8 cellular contexts compared by ENCODE assay signal in genomic region chr14:65847065-65847847, GRCh38.
A peak's percentile ranks its signal among the peaks of the same experiment; 100 is the strongest.
DNase-seq lines count a peak whose midpoint lies in the region; ATAC-seq lines count a peak whose summit lies in the region.

No MANE protein-coding gene starts in this region.

- DNase-seq in T-cell (peak; percentile 36 to 89 (median 72)), iPS-NIHi11 (ENCODE audit: low spot score) (no peak), HT-29 (ENCODE audit: low spot score) (no peak), kidney tubule cell (ENCODE audit: low spot score) (no peak), MV-4-11 (lab: John Stamatoyannopoulos, UW) (no peak)
- DNase-seq in activated naive CD8-positive, alpha-beta T cell treated with anti-CD3 and anti-CD28 coated beads for 36 hours: peak; percentile 68
- peak; percentile 7 to 56 for DNase-seq in stimulated activated CD8-positive, alpha-beta memory T cell treated with anti-CD3 and anti-CD28 coated beads, Interleukin-7, amount 100 ng/mL, for 48 hours (ENCODE audit: extremely low read depth in 1 of 2, low read depth in 1 of 2)

- peaks cover 88 to 91% (median 90%) of the 10 kb centered on the region in 3 donors for H3K4me1 Mint-ChIP-seq in T-cell
- H3K4me1 Mint-ChIP-seq in activated naive CD8-positive, alpha-beta T cell treated with anti-CD3 and anti-CD28 coated beads for 36 hours: peaks cover 65% of the 10 kb centered on the region

- CTCF ChIA-PET in T-cell (lab: Charles Lee): interaction anchor here (0.6 to 2.2 kb wide), 14 partner anchors 14 to 436 kb away, joined by 3 to 36 read pairs (median 4); no protein-coding TSS in a partner anchor

- H3K4me3 Mint-ChIP-seq in T-cell: peak overlapping the region; percentile 52 to 73 (median 66)
- peak overlapping the region; percentile 23 for H3K4me3 Mint-ChIP-seq in activated naive CD8-positive, alpha-beta T cell treated with anti-CD3 and anti-CD28 coated beads for 36 hours

- no peaks in the 10 kb centered on the region for H3K27me3 Mint-ChIP-seq in T-cell
- no peaks in the 10 kb centered on the region for H3K27me3 Mint-ChIP-seq in activated naive CD8-positive, alpha-beta T cell treated with anti-CD3 and anti-CD28 coated beads for 36 hours

- no peaks in the 10 kb centered on the region for H3K36me3 Mint-ChIP-seq in T-cell
- H3K36me3 Mint-ChIP-seq in activated naive CD8-positive, alpha-beta T cell treated with anti-CD3 and anti-CD28 coated beads for 36 hours: peaks cover 25% of the 10 kb centered on the region

- peaks cover 0 to 4% (median 0%) of the 10 kb centered on the region in 3 donors for H3K9me3 Mint-ChIP-seq in T-cell
- H3K9me3 Mint-ChIP-seq in activated naive CD8-positive, alpha-beta T cell treated with anti-CD3 and anti-CD28 coated beads for 36 hours: peaks cover 20% of the 10 kb centered on the region

- ATAC-seq in GM21423 (IDR thresholded peaks at IDR 0.05; ENCODE audit: unreplicated experiment) (peak; percentile 88), T-cell (replicated peaks in 1 of 4) (peak; percentile 86 to 90 (median 87))

- POLR2A ChIA-PET in T-cell (lab: Charles Lee): interaction anchor here (0.6 to 1.9 kb wide), 7 partner anchors 13 to 1362 kb away, joined by 3 to 8 read pairs (median 5); no protein-coding TSS in a partner anchor

- H3K27ac Mint-ChIP-seq in T-cell: peak overlapping the region; percentile 87 to 95
- peak overlapping the region; percentile 86 for H3K27ac Mint-ChIP-seq in activated naive CD8-positive, alpha-beta T cell treated with anti-CD3 and anti-CD28 coated beads for 36 hours

Comparison
In these comparisons a context has a peak if more than half of its experiments do, and no peak if none do; other contexts are left out.
1. DNase-seq: peak in T-cell (34 of 34), activated naive CD8-positive, alpha-beta T cell treated with anti-CD3 and anti-CD28 coated beads for 36 hours (single experiment) and stimulated activated CD8-positive, alpha-beta memory T cell treated with anti-CD3 and anti-CD28 coated beads, Interleukin-7, amount 100 ng/mL, for 48 hours (2 of 2); none in iPS-NIHi11 (single experiment), HT-29 (single experiment), kidney tubule cell (single experiment) and MV-4-11 (single experiment).